19 cellular contexts compared by ENCODE assay signal in genomic region chr13:34608326-34608725, GRCh38.
"Had no signal": no experiment of that assay in that cellular context is flagged by ENCODE, and none has a peak within 500 bp of the region (broad histone marks: within the 10 kb centered on the region; RNA-seq: fewer than 3 reads in every experiment).

No MANE protein-coding gene starts in this region.

- ATAC-seq: HepG2, SK-N-SH treated with all-trans-retinoic acid at 6 μM for 48 hours had no signal

- DNase-seq: IMR-90, Karpas-422, KG1, MG63, NCI-H1092, NCI-H1105 treated with DMSO at 0.1 percent for 48 hours, NCI-H1436, NCI-H187, NCI-H2029, NCI-H2081 treated with DMSO at 0.1 percent for 48 hours, NCI-H2227 treated with DMSO at 0.1 percent for 48 hours, NCI-H524, NCI-H526 treated with DMSO at 0.1 percent for 48 hours, SHP77, T-helper 1 cell had no signal

- H3K27ac ChIP-seq: HL-60, RWPE1 had no signal

- H3K36me3 ChIP-seq: MG63 had no signal

- H3K4me3 ChIP-seq: MG63 had no signal

- H3K9me3 ChIP-seq: MG63 had no signal

- H3K27me3 ChIP-seq: MG63 had no signal
